Comparison of ENCODE assay signal across 25 cellular contexts in genomic region chr5:122162100-122162499, GRCh38. TPM values are rescaled to one million over a fixed set of nuclear protein-coding genes. Genes with fewer than 3 reads are reported as not detected.
A peak's percentile ranks its signal among the peaks of the same experiment; 100 is the strongest.
DNase-seq lines count a peak whose midpoint lies in the region; ATAC-seq and TF ChIP-seq lines count a peak whose summit lies in the region.
"Had no signal": no experiment of that assay in that cellular context is flagged by ENCODE, and none has a peak within 500 bp of the region (broad histone marks: within the 10 kb centered on the region; RNA-seq: fewer than 3 reads in every experiment).

No MANE protein-coding gene starts in this region.

- peaks cover 25% of the 10 kb centered on the region for H3F3A ChIP-seq in SK-N-SH (replicated peaks; ENCODE audit: insufficient read depth)

- no peaks in the 10 kb centered on the region for H3K36me3 ChIP-seq in SK-N-SH (replicated peaks in 1 of 2; ENCODE audit: control insufficient read depth in 1 of 2, insufficient read depth in 2 of 2, low read length in 1 of 2)

- POLR2A ChIA-PET in SK-N-SH (lab: Yijun Ruan, JAX): no interaction called here

- no peaks in the 10 kb centered on the region for H3K9me3 ChIP-seq in SK-N-SH

- CTCF ChIA-PET in SK-N-SH (lab: Yijun Ruan, JAX): no interaction called here

- 95% methylated on average over 3 of the region's 3 CpGs for WGBS in SK-N-SH (ENCODE audit: low lambda C conversion rate)

- H3K4me1 ChIP-seq in SK-N-SH (ENCODE audit: control insufficient read depth in 1 of 2, insufficient read depth in 2 of 2, low read depth in 1 of 2, low read length in 1 of 2) (peaks cover 7 to 31% of the 10 kb centered on the region in 2 experiments), foreskin keratinocyte (peaks cover 36% of the 10 kb centered on the region)

- no peak for TF ChIP-seq EP300 in SK-N-SH (IDR thresholded peaks at IDR 0.05; ENCODE audit: borderline replicate concordance in 1 of 2, low read depth in 1 of 2, low read length in 1 of 2)

- H4K20me1 ChIP-seq in SK-N-SH (ENCODE audit: insufficient read depth): no peaks in the 10 kb centered on the region

- ATAC-seq in SK-N-SH treated with all-trans-retinoic acid at 6 μM for 48 hours (no peak), foreskin keratinocyte (no peak), GM19324 (IDR thresholded peaks at IDR 0.05; ENCODE audit: low FRiP score, unreplicated experiment) (no peak)
- ATAC-seq: CD8-positive, alpha-beta T cell; HCT116 had no signal

- 0 out of 2 replicates have a peak overlapping the region, but pooled peaks have one; percentile 5 for H2AFZ ChIP-seq in SK-N-SH (ENCODE audit: low read depth)

- H3K4me2 ChIP-seq in SK-N-SH: no peak overlapping the region

- H3K9me2 ChIP-seq in SK-N-SH: no peaks in the 10 kb centered on the region

- TF ChIP-seq CTCF in SK-N-SH (IDR thresholded peaks at IDR 0.05) (no peak), foreskin keratinocyte (conservative IDR thresholded peaks at IDR 0.05) (no peak)

- no peak overlapping the region for H3K4me3 ChIP-seq in SK-N-SH (ENCODE audit: low read depth in 2 of 2, low read length in 1 of 2)

- no peaks in the 10 kb centered on the region for H3K79me2 ChIP-seq in SK-N-SH (ENCODE audit: insufficient read depth)

- DNase-seq in SK-N-SH (no peak), epithelial cell of prostate (ENCODE audit: low read depth, low spot score) (no peak), foreskin keratinocyte (peak in 1 of 2 donors; percentile 1), NOMO-1 treated with dmso at 0.1 percent for 144 hours (lab: John Stamatoyannopoulos, UW; ENCODE audit: unreplicated experiment) (no peak)
- no peak for DNase-seq in activated naive CD4-positive, alpha-beta T cell treated with Interleukin-2 at 50 U/mL for 16 hours
- no peak for DNase-seq in activated naive CD4-positive, alpha-beta T cell treated with anti-CD3 and anti-CD28 coated beads, Interleukin-2, amount 50 U/mL, for 16 hours
- DNase-seq: AML-193; C1 segment of cervical spinal cord; Calu3; CD8-positive, alpha-beta T cell; DMS153; MV-4-11; NCI-H1105 treated with DMSO at 0.1 percent for 48 hours; NCI-H1694; NCI-H2081; NCI-H2171; NCI-H446 treated with DMSO at 0.1 percent for 48 hours; NCI-H526 treated with DMSO at 0.1 percent for 48 hours; RPMI8226; SHP77 had no signal

- H3K27ac ChIP-seq in SK-N-SH (ENCODE audit: low read depth in 2 of 2, low read length in 1 of 2) (peak overlapping the region in 1 of 2 experiments; percentile 96; a peak in 2 of 4 replicates), epithelial cell of prostate (peak overlapping the region; percentile 89), foreskin keratinocyte (peak overlapping the region; percentile 98)
- H3K27ac ChIP-seq: 22Rv1 had no signal

- TF ChIP-seq RAD21 in SK-N-SH (IDR thresholded peaks at IDR 0.05; ENCODE audit: low read length): no peak

- H3K9ac ChIP-seq in SK-N-SH: no peak overlapping the region

- H3K27me3 ChIP-seq in SK-N-SH (ENCODE audit: insufficient read depth) (no peaks in the 10 kb centered on the region), foreskin keratinocyte (no peaks in the 10 kb centered on the region)

TF ChIP-seq in SK-N-SH, 30 proteins besides CTCF, POLR2A, EP300 and RAD21:
- TF ChIP-seq GATA2 (CRISPR knock-in tag; IDR thresholded peaks at IDR 0.05) (no peak), NRF1 (IDR thresholded peaks at IDR 0.05; ENCODE audit: low read depth, low read length) (no peak), SMC3 (IDR thresholded peaks at IDR 0.05; ENCODE audit: low read depth, low read length) (no peak), TCF12 (IDR thresholded peaks at IDR 0.05) (no peak), RXRA (IDR thresholded peaks at IDR 0.05; ENCODE audit: borderline replicate concordance, low read depth) (no peak), MAX (IDR thresholded peaks at IDR 0.05; ENCODE audit: low read depth) (no peak), ELF1 (IDR thresholded peaks at IDR 0.05) (no peak), FOXM1 (IDR thresholded peaks at IDR 0.05; ENCODE audit: low read depth) (no peak), USF1 (IDR thresholded peaks at IDR 0.05; ENCODE audit: borderline replicate concordance, low read depth) (no peak), EZH2phosphoT487 (IDR thresholded peaks at IDR 0.05; ENCODE audit: borderline replicate concordance, low read depth) (no peak), MXI1 (IDR thresholded peaks at IDR 0.05; ENCODE audit: low read depth, low read length) (no peak), JUND (IDR thresholded peaks at IDR 0.05) (no peak), YY1 (IDR thresholded peaks at IDR 0.05; ENCODE audit: low read depth) (no peak), SIN3A (IDR thresholded peaks at IDR 0.05; ENCODE audit: borderline replicate concordance, low read depth, low read length) (no peak), CHD2 (IDR thresholded peaks at IDR 0.05; ENCODE audit: low read length, partially characterized antibody) (no peak), TEAD4 (IDR thresholded peaks at IDR 0.05; ENCODE audit: borderline replicate concordance, insufficient read depth) (no peak)
- TF ChIP-seq, protein P1, sequence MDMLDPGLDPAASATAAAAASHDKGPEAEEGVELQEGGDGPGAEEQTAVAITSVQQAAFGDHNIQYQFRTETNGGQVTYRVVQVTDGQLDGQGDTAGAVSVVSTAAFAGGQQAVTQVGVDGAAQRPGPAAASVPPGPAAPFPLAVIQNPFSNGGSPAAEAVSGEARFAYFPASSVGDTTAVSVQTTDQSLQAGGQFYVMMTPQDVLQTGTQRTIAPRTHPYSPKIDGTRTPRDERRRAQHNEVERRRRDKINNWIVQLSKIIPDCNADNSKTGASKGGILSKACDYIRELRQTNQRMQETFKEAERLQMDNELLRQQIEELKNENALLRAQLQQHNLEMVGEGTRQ (IDR thresholded peaks at IDR 0.05; ENCODE audit: borderline replicate concordance, low read depth, low read length): no peak

TF ChIP-seq in SK-N-SH treated with all-trans-retinoic acid at 6 μM for 48 hours, 23 proteins besides CTCF, POLR2A, EP300 and RAD21 (continues in another document):
- TF ChIP-seq ISL1 (CRISPR knock-in tag; IDR thresholded peaks at IDR 0.05) (no peak), ZNF70 (CRISPR knock-in tag; IDR thresholded peaks at IDR 0.05) (no peak), CREB5 (CRISPR knock-in tag; IDR thresholded peaks at IDR 0.05; ENCODE audit: low read depth) (no peak), TOX (CRISPR knock-in tag; IDR thresholded peaks at IDR 0.05; ENCODE audit: borderline replicate concordance) (no peak), PPARA (CRISPR knock-in tag; IDR thresholded peaks at IDR 0.05; ENCODE audit: borderline replicate concordance) (no peak), BACH2 (CRISPR knock-in tag; IDR thresholded peaks at IDR 0.05; ENCODE audit: borderline replicate concordance) (no peak), ZNF565 (CRISPR knock-in tag; conservative IDR thresholded peaks at IDR 0.05; ENCODE audit: low read depth) (no peak), GLIS3 (CRISPR knock-in tag; IDR thresholded peaks at IDR 0.05) (no peak), ZFP3 (CRISPR knock-in tag; IDR thresholded peaks at IDR 0.05) (no peak), ZFP30 (CRISPR knock-in tag; IDR thresholded peaks at IDR 0.05) (no peak), ESRRG (CRISPR knock-in tag; IDR thresholded peaks at IDR 0.05) (no peak)
- TF ChIP-seq, protein P2, sequence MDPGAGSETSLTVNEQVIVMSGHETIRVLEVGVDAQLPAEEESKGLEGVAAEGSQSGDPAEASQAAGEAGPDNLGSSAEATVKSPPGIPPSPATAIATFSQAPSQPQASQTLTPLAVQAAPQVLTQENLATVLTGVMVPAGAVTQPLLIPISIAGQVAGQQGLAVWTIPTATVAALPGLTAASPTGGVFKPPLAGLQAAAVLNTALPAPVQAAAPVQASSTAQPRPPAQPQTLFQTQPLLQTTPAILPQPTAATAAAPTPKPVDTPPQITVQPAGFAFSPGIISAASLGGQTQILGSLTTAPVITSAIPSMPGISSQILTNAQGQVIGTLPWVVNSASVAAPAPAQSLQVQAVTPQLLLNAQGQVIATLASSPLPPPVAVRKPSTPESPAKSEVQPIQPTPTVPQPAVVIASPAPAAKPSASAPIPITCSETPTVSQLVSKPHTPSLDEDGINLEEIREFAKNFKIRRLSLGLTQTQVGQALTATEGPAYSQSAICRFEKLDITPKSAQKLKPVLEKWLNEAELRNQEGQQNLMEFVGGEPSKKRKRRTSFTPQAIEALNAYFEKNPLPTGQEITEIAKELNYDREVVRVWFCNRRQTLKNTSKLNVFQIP (CRISPR knock-in tag; IDR thresholded peaks at IDR 0.05; ENCODE audit: borderline replicate concordance, low read depth): no peak
- TF ChIP-seq, protein P3, sequence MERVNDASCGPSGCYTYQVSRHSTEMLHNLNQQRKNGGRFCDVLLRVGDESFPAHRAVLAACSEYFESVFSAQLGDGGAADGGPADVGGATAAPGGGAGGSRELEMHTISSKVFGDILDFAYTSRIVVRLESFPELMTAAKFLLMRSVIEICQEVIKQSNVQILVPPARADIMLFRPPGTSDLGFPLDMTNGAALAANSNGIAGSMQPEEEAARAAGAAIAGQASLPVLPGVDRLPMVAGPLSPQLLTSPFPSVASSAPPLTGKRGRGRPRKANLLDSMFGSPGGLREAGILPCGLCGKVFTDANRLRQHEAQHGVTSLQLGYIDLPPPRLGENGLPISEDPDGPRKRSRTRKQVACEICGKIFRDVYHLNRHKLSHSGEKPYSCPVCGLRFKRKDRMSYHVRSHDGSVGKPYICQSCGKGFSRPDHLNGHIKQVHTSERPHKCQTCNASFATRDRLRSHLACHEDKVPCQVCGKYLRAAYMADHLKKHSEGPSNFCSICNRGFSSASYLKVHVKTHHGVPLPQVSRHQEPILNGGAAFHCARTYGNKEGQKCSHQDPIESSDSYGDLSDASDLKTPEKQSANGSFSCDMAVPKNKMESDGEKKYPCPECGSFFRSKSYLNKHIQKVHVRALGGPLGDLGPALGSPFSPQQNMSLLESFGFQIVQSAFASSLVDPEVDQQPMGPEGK (CRISPR knock-in tag; IDR thresholded peaks at IDR 0.05; ENCODE audit: borderline replicate concordance): no peak

RNA-seq across cellular contexts. Expression of gene ZNF474, which starts 32.8 kb away (rescaled TPM):
- polyA plus RNA-seq in SK-N-SH (2012; rRNA removed): 0.08 and 0.21 TPM in 2 replicates
- polyA plus RNA-seq in SK-N-SH (2012; cell fraction: cytosol; rRNA removed): 0.10 and 0.13 TPM in 2 replicates
- polyA plus RNA-seq in SK-N-SH (2012; cell fraction: nucleus; rRNA removed): 0.31 and 0.58 TPM in 2 replicates
- not detected in 2 replicates for total RNA-seq in foreskin keratinocyte
- not detected in 2 replicates for polyA plus RNA-seq in foreskin keratinocyte
- total RNA-seq: CD8-positive, alpha-beta T cell; H1 had no signal
- polyA plus RNA-seq: H1 had no signal
